ENCODE assay signal across 21 cellular contexts in the genomic region with DNA sequence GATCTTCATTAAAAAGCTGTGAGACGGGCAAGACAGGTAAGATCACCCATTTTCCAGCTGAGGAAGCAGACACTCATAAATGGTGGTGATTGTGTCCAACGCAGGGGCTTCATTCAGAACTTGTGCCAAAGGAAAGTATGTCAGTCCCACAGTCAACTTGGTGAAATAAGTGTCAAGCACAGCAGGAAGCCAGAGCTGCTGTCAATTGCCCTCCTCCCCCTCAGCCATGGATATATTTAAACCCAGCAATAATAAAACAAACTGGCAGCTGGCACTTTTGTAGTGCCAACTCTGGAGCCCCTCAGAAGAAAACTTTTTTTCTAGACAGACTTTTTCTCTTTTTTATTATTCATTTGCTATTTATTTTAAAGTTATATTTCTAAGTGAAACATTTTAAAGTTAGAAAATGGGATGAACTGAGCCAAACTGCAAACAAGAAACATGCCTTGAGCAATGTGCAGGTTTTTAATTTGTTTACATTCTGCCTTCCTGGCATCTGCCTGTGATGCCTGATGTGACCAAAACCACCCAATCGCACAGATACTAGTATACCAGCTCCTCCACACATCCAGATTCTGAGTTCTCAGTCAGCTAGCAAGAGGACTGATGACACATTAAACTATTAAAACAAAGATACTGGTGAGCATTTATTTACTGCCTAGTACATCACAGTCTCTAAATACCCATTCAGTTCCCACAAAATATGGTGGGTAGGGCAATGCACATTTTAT. TPM values are rescaled to one million over a fixed set of nuclear protein-coding genes. Genes with fewer than 3 reads are reported as not detected.
DNase-seq lines count a peak whose midpoint lies in the region; ATAC-seq and TF ChIP-seq lines count a peak whose summit lies in the region.
"Had no signal": no experiment of that assay in that cellular context is flagged by ENCODE, and none has a peak within 500 bp of the region (broad histone marks: within the 10 kb centered on the region; RNA-seq: fewer than 3 reads in every experiment).

No MANE protein-coding gene starts in this region.

- no peak overlapping the region for H4K8ac ChIP-seq in IMR-90 (ENCODE audit: low read depth in 2 of 2, low read length in 2 of 2)

- H3K79me1 ChIP-seq in IMR-90 (ENCODE audit: low read depth in 1 of 2, low read length in 2 of 2), result no peaks in the 10 kb centered on the region

- H3K9me1 ChIP-seq in IMR-90 (ENCODE audit: insufficient read depth, low read length), result no peaks in the 10 kb centered on the region

- H3K9me3 ChIP-seq in IMR-90 (ENCODE audit: control insufficient read depth, insufficient read depth, low read length) (no peaks in the 10 kb centered on the region), prostate gland (no peaks in the 10 kb centered on the region), osteoblast (ENCODE audit: low read depth, low read length) (no peaks in the 10 kb centered on the region)
- no peaks in the 10 kb centered on the region for H3K9me3 ChIP-seq in effector memory CD4-positive, alpha-beta T cell (ENCODE audit: control insufficient read depth, low read length)

- BruUV-seq in IMR-90 (replicated peaks; lab: Mats Ljungman, UMichigan), result no TSS peak

- H2AFZ ChIP-seq in IMR-90 (replicated peaks; ENCODE audit: low read length, poor library complexity), result no peak overlapping the region
- no peak overlapping the region for H2AFZ ChIP-seq in osteoblast (ENCODE audit: low read length)
- H2AFZ ChIP-seq: hepatocyte, parathyroid adenoma had no signal

- no peak overlapping the region for H3K18ac ChIP-seq in IMR-90 (ENCODE audit: low read depth, low read length)

- H3K36me3 ChIP-seq in IMR-90 (ENCODE audit: control insufficient read depth, insufficient read depth, low read length) (no peaks in the 10 kb centered on the region), prostate gland (no peaks in the 10 kb centered on the region), osteoblast (ENCODE audit: insufficient read depth, low read length) (no peaks in the 10 kb centered on the region)
- H3K36me3 ChIP-seq in effector memory CD4-positive, alpha-beta T cell (ENCODE audit: control insufficient read depth, insufficient read depth, low read length), result no peaks in the 10 kb centered on the region

- H3K27me3 ChIP-seq in IMR-90 (ENCODE audit: control insufficient read depth, insufficient read depth, low read length) (no peaks in the 10 kb centered on the region), prostate gland (replicated peaks; ENCODE audit: insufficient read depth) (no peaks in the 10 kb centered on the region), osteoblast (ENCODE audit: insufficient read depth, low read length) (no peaks in the 10 kb centered on the region)
- H3K27me3 ChIP-seq in effector memory CD4-positive, alpha-beta T cell (replicated peaks; ENCODE audit: control insufficient read depth, insufficient read depth, low read length, poor library complexity, severe bottlenecking), result no peaks in the 10 kb centered on the region
- H3K27me3 ChIP-seq: hepatocyte had no signal

- H3K4ac ChIP-seq in IMR-90 (ENCODE audit: low read depth, low read length), result no peak overlapping the region

- dilution Hi-C loops in IMR-90 (cut with HindIII; ENCODE audit: low sequenced_read_pairs, unreplicated experiment), result no loop called here

- H4K5ac ChIP-seq in IMR-90 (ENCODE audit: low read depth, low read length), result no peak overlapping the region

- no peak overlapping the region for H4K91ac ChIP-seq in IMR-90 (ENCODE audit: insufficient read depth, low read depth, low read length)

- no CpG with 5 or more reads among the region's 3 CpGs for WGBS in IMR-90 (ENCODE audit: extremely low coverage in 2 of 2, insufficient read length in 1 of 2), 2 experiments
- 30% methylated on average over 3 of the region's 3 CpGs for WGBS in prostate gland

- no peak overlapping the region for H3K14ac ChIP-seq in IMR-90 (replicated peaks; ENCODE audit: low read depth, low read length)

- H3K9ac ChIP-seq in IMR-90 (ENCODE audit: low read depth, low read length), result no peak overlapping the region
- H3K9ac ChIP-seq: parathyroid adenoma had no signal

- no peak overlapping the region for H2BK15ac ChIP-seq in IMR-90 (ENCODE audit: low read depth, low read length)

- peak; percentile 52 for DNase-seq in NCI-H2171 treated with DMSO at 0.1 percent for 48 hours (lab: John Stamatoyannopoulos, UW)
- no peak for DNase-seq in NCI-H2171 (lab: John Stamatoyannopoulos, UW)
- DNase-seq in IMR-90, result no peak
- peak; percentile 80 to 85 for DNase-seq in NCI-H446 (lab: John Stamatoyannopoulos, UW)
- DNase-seq in prostate gland (ENCODE audit: low spot score), result peak; percentile 24
- no peak for DNase-seq in osteoblast (ENCODE audit: insufficient read length, low spot score, missing footprints)
- no peak for DNase-seq in effector memory CD4-positive, alpha-beta T cell
- DNase-seq: activated CD8-positive, alpha-beta memory T cell treated with anti-CD3 and anti-CD28 coated beads, Interleukin-2, amount 50 U/mL, for 48 hours; activated naive CD8-positive, alpha-beta T cell treated with anti-CD3 and anti-CD28 coated beads, Interleukin-2, amount 10 ng/mL, durations not matched to agents 7 days and 5 days; foreskin melanocyte; GDM1; immature natural killer cell; midbrain; stimulated activated CD4-positive, alpha-beta T cell treated with anti-CD3 and anti-CD28 coated beads, Interleukin-15, amount 100 ng/mL, for 24 hours had no signal

- H3K79me2 ChIP-seq in osteoblast (ENCODE audit: insufficient read depth, low read length), result no peaks in the 10 kb centered on the region
- H3K79me2 ChIP-seq: hepatocyte, parathyroid adenoma had no signal

- H2AK5ac ChIP-seq in IMR-90 (ENCODE audit: low read depth, low read length), result no peak overlapping the region

- TF ChIP-seq CTCF in IMR-90 (conservative IDR thresholded peaks at IDR 0.05; ENCODE audit: low read depth, low read length) (no peak), prostate gland (IDR thresholded peaks at IDR 0.05) (no peak), osteoblast (IDR thresholded peaks at IDR 0.05; ENCODE audit: extremely low read depth, low read depth, low read length) (no peak)

- no peak overlapping the region for H2BK20ac ChIP-seq in IMR-90 (ENCODE audit: low read depth, low read length)

- H3K56ac ChIP-seq in IMR-90 (ENCODE audit: extremely low read depth, insufficient read depth, low read length), result no peak overlapping the region

- H3K4me3 ChIP-seq in IMR-90 (ENCODE audit: insufficient read depth, low read depth, low read length), result no peak overlapping the region
- H3K4me3 ChIP-seq in prostate gland, result no peak overlapping the region
- no peak overlapping the region for H3K4me3 ChIP-seq in osteoblast (ENCODE audit: insufficient read depth, low read length)
- no peak overlapping the region for H3K4me3 ChIP-seq in effector memory CD4-positive, alpha-beta T cell (ENCODE audit: insufficient read depth, low read depth, low read length, poor library complexity, severe bottlenecking)
- H3K4me3 ChIP-seq: hepatocyte had no signal

- POLR2A ChIA-PET in IMR-90 (lab: Charles Lee; ENCODE audit: unreplicated experiment), result no interaction called here

- H4K20me1 ChIP-seq in IMR-90 (ENCODE audit: insufficient read depth, low read length), result no peaks in the 10 kb centered on the region
- no peaks in the 10 kb centered on the region for H4K20me1 ChIP-seq in osteoblast (ENCODE audit: insufficient read depth, low read length)

- TF ChIP-seq POLR2A in IMR-90 (IDR thresholded peaks at IDR 0.05; ENCODE audit: low read depth, low read length), result no peak
- no peak for TF ChIP-seq POLR2A in prostate gland (IDR thresholded peaks at IDR 0.05)

- H3K4me2 ChIP-seq in IMR-90 (ENCODE audit: low read depth, low read length) (no peak overlapping the region), osteoblast (ENCODE audit: insufficient read depth, low read length) (no peak overlapping the region)
- H3K4me2 ChIP-seq: hepatocyte had no signal

- H2BK5ac ChIP-seq in IMR-90 (ENCODE audit: low read depth, low read length, poor library complexity, severe bottlenecking), result no peak overlapping the region

- H3K27ac ChIP-seq in IMR-90 (ENCODE audit: insufficient read depth, low read length) (no peak overlapping the region), prostate gland (no peak overlapping the region), osteoblast (ENCODE audit: low read depth, low read length) (no peak overlapping the region)
- no peak overlapping the region for H3K27ac ChIP-seq in effector memory CD4-positive, alpha-beta T cell (ENCODE audit: insufficient read depth, low read length, poor library complexity, severe bottlenecking)
- H3K27ac ChIP-seq: C4-2B, epithelial cell of prostate, hepatocyte, parathyroid adenoma had no signal

- H3K4me1 ChIP-seq in IMR-90 (ENCODE audit: control insufficient read depth, insufficient read depth, low read length), result no peaks in the 10 kb centered on the region
- H3K4me1 ChIP-seq in prostate gland (replicated peaks), result no peaks in the 10 kb centered on the region
- peaks cover 5% of the 10 kb centered on the region for H3K4me1 ChIP-seq in osteoblast (ENCODE audit: insufficient read depth, low read length)
- H3K4me1 ChIP-seq in effector memory CD4-positive, alpha-beta T cell (ENCODE audit: control insufficient read depth, insufficient read depth, low read length, poor library complexity, severe bottlenecking), result no peaks in the 10 kb centered on the region
- H3K4me1 ChIP-seq: parathyroid adenoma had no signal

- no peak overlapping the region for H3K23ac ChIP-seq in IMR-90 (ENCODE audit: low read depth, low read length)

- no peak for TF ChIP-seq RAD21 in IMR-90 (IDR thresholded peaks at IDR 0.05; ENCODE audit: low read length)

- intact Hi-C loops in IMR-90 (cut with micrococcal nuclease) (no loop called here), prostate gland (cut with DNase I) (no loop called here)

- ATAC-seq in IMR-90 (ENCODE audit: low read depth), result peak; percentile 35; the same call in 1 of the 2 replicates
- ATAC-seq in HG02970 (IDR thresholded peaks at IDR 0.05; ENCODE audit: low FRiP score, unreplicated experiment), result no peak
- ATAC-seq: HCT116, sciatic nerve had no signal

- H2BK120ac ChIP-seq in IMR-90 (ENCODE audit: low read depth, low read length), result no peak overlapping the region

- H2AK9ac ChIP-seq in IMR-90 (replicated peaks; ENCODE audit: low read depth, low read length, poor library complexity), result no peak overlapping the region

- in situ Hi-C loops in IMR-90 (cut with MboI; ENCODE audit: low sequenced_read_pairs), result no loop called here

- CTCF ChIA-PET in IMR-90 (lab: Yijun Ruan, JAX), result no interaction called here

TF ChIP-seq in IMR-90, 13 proteins besides CTCF, POLR2A, EP300 and RAD21 (continues in another document):
- no peak for TF ChIP-seq BHLHE40 (IDR thresholded peaks at IDR 0.05; ENCODE audit: low read depth, low read length)
- no peak for TF ChIP-seq MAZ (IDR thresholded peaks at IDR 0.05; ENCODE audit: borderline replicate concordance, low read depth, low read length)

RNA-seq across cellular contexts. Expression of a gene that starts 17.0 kb away (rescaled TPM):
- 8.1 and 9.4 TPM in 2 replicates for total RNA-seq in IMR-90 (2012; rRNA removed)
- 14.5 and 19.5 TPM in 2 replicates for polyA plus RNA-seq in IMR-90 (2012; rRNA removed)
- 17.0 and 23.4 TPM in 2 replicates for polyA plus RNA-seq in IMR-90 (2012; cell fraction: cytosol; rRNA removed)
- polyA plus RNA-seq in IMR-90 (2012; cell fraction: nucleus; rRNA removed; ENCODE audit: low replicate concordance), result 4.4 and 5.5 TPM in 2 replicates
- total RNA-seq in prostate gland, result 10 to 100 TPM; 16.6 to 22.5 TPM
- 7.6 and 10.0 TPM in 2 replicates for total RNA-seq in osteoblast

Comparison
In these comparisons a context has a peak if more than half of its experiments do, and no peak if none do; other contexts are left out.
1. DNase-seq: peak in NCI-H2171 treated with DMSO at 0.1 percent for 48 hours (single experiment), NCI-H446 (2 of 2) and prostate gland (single experiment); none in NCI-H2171 (single experiment), IMR-90 (single experiment), osteoblast (single experiment) and effector memory CD4-positive, alpha-beta T cell (0 of 3).